Comparison of ENCODE assay signal across 17 cellular contexts in genomic region chr9:7237473-7238243, GRCh38.
DNase-seq lines count a peak whose midpoint lies in the region; ATAC-seq and TF ChIP-seq lines count a peak whose summit lies in the region.
"Had no signal": no experiment of that assay in that cellular context is flagged by ENCODE, and none has a peak within 500 bp of the region (broad histone marks: within the 10 kb centered on the region; RNA-seq: fewer than 3 reads in every experiment).

No MANE protein-coding gene starts in this region.

- peaks cover 0 to 2% of the 10 kb centered on the region in 2 donors for H3K36me3 Mint-ChIP-seq in activated T-cell treated with anti-CD3 and anti-CD28 coated beads, Interleukin-2, amount 50 U/mL, for 72 hours (ENCODE audit: insufficient read depth in 2 of 2)
- H3K36me3 Mint-ChIP-seq in natural killer cell treated with Interleukin-12 subunit alpha and Interleukin-12 subunit beta and Interleukin-15 and Interleukin-18, amount 100 ng/mL, for 72 hours: no peaks in the 10 kb centered on the region

- H3K27me3 Mint-ChIP-seq in activated T-cell treated with anti-CD3 and anti-CD28 coated beads, Interleukin-2, amount 50 U/mL, for 72 hours (ENCODE audit: low read depth): peaks cover 12% of the 10 kb centered on the region
- peaks cover 6 to 7% of the 10 kb centered on the region in 2 donors for H3K27me3 Mint-ChIP-seq in natural killer cell treated with Interleukin-12 subunit alpha and Interleukin-12 subunit beta and Interleukin-15 and Interleukin-18, amount 100 ng/mL, for 72 hours

- H3K9ac ChIP-seq in fibroblast of lung (ENCODE audit: insufficient read depth, low read length): no peak overlapping the region

- no peak overlapping the region for H3K27ac ChIP-seq in fibroblast of lung (ENCODE audit: insufficient read depth, low read length)
- no peak overlapping the region for H3K27ac ChIP-seq in PC-9
- H3K27ac ChIP-seq: adrenal gland, C4-2B had no signal

- TF ChIP-seq CTCF in fibroblast of lung (conservative IDR thresholded peaks at IDR 0.05 in 1 of 2, IDR thresholded peaks at IDR 0.05 in 1 of 2; ENCODE audit: low read depth in 1 of 2, low read length in 2 of 2) (no peak), PC-9 (conservative IDR thresholded peaks at IDR 0.05) (no peak)

- H3K79me2 ChIP-seq in fibroblast of lung (ENCODE audit: control insufficient read depth, insufficient read depth, low read length): no peaks in the 10 kb centered on the region
- no peaks in the 10 kb centered on the region for H3K79me2 ChIP-seq in PC-9 (ENCODE audit: low read depth)

- H4K20me1 ChIP-seq in fibroblast of lung (ENCODE audit: control insufficient read depth, extremely low read depth, insufficient read depth, low read length) (no peaks in the 10 kb centered on the region), PC-9 (ENCODE audit: insufficient read depth) (no peaks in the 10 kb centered on the region)

- no peak overlapping the region for H2AFZ ChIP-seq in fibroblast of lung (ENCODE audit: low read length)
- no peak overlapping the region for H2AFZ ChIP-seq in PC-9

- H3K27me3 ChIP-seq in fibroblast of lung (ENCODE audit: control insufficient read depth, insufficient read depth, low read length): no peaks in the 10 kb centered on the region
- H3K27me3 ChIP-seq in PC-9 (ENCODE audit: insufficient read depth, low read depth): peaks cover 10% of the 10 kb centered on the region; the same call in 1 of the 2 replicates
- H3K27me3 ChIP-seq: adrenal gland had no signal

- H3K4me2 ChIP-seq in fibroblast of lung (ENCODE audit: extremely low read depth, insufficient read depth, low read length): no peak overlapping the region
- H3K4me2 ChIP-seq in PC-9: no peak overlapping the region

- H3K4me3 Mint-ChIP-seq in activated T-cell treated with anti-CD3 and anti-CD28 coated beads, Interleukin-2, amount 50 U/mL, for 72 hours: no peak overlapping the region
- no peak overlapping the region for H3K4me3 Mint-ChIP-seq in natural killer cell treated with Interleukin-12 subunit alpha and Interleukin-12 subunit beta and Interleukin-15 and Interleukin-18, amount 100 ng/mL, for 72 hours

- H3K9me3 ChIP-seq in fibroblast of lung (ENCODE audit: control insufficient read depth, insufficient read depth, low read depth, low read length) (no peaks in the 10 kb centered on the region), PC-9 (ENCODE audit: insufficient read depth, low read depth) (no peaks in the 10 kb centered on the region)
- H3K9me3 ChIP-seq: adrenal gland had no signal

- intact Hi-C loops in PC-9 (cut with micrococcal nuclease; ENCODE audit: unreplicated experiment): no loop called here

- BruUV-seq in PC-9 (replicated peaks; lab: Mats Ljungman, UMichigan): no TSS peak

- H3K4me3 ChIP-seq in fibroblast of lung (replicated peaks in 1 of 4; ENCODE audit: control extremely low read depth in 1 of 4, insufficient read depth in 1 of 4, low read depth in 3 of 4, low read length in 4 of 4) (no peak overlapping the region), PC-9 (no peak overlapping the region)
- H3K4me3 ChIP-seq: adrenal gland had no signal

- H3K9me3 Mint-ChIP-seq in activated T-cell treated with anti-CD3 and anti-CD28 coated beads, Interleukin-2, amount 50 U/mL, for 72 hours: peaks cover 0 to 2% of the 10 kb centered on the region in 2 donors
- H3K9me3 Mint-ChIP-seq in natural killer cell treated with Interleukin-12 subunit alpha and Interleukin-12 subunit beta and Interleukin-15 and Interleukin-18, amount 100 ng/mL, for 72 hours: no peaks in the 10 kb centered on the region

- CTCF ChIA-PET in PC-9 (lab: Charles Lee): no interaction called here

- H3K27ac Mint-ChIP-seq in activated T-cell treated with anti-CD3 and anti-CD28 coated beads, Interleukin-2, amount 50 U/mL, for 72 hours: no peak overlapping the region
- no peak overlapping the region for H3K27ac Mint-ChIP-seq in natural killer cell treated with Interleukin-12 subunit alpha and Interleukin-12 subunit beta and Interleukin-15 and Interleukin-18, amount 100 ng/mL, for 72 hours

- POLR2A ChIA-PET in PC-9 (lab: Charles Lee; ENCODE audit: unreplicated experiment): no interaction called here

- no peaks in the 10 kb centered on the region for H3K4me1 ChIP-seq in fibroblast of lung (ENCODE audit: control insufficient read depth, extremely low read depth, insufficient read depth, low read length)
- H3K4me1 ChIP-seq in PC-9 (replicated peaks; ENCODE audit: insufficient read depth): no peaks in the 10 kb centered on the region
- H3K4me1 ChIP-seq: adrenal gland had no signal

- H3F3A ChIP-seq in PC-9 (ENCODE audit: insufficient read depth, low read depth): no peaks in the 10 kb centered on the region

- no peaks in the 10 kb centered on the region for H3K9me2 ChIP-seq in PC-9 (ENCODE audit: insufficient read depth)

- H3K36me3 ChIP-seq in fibroblast of lung (ENCODE audit: control insufficient read depth, insufficient read depth, low read length) (no peaks in the 10 kb centered on the region), PC-9 (ENCODE audit: low read depth) (no peaks in the 10 kb centered on the region)
- H3K36me3 ChIP-seq: adrenal gland had no signal

- peak; percentile 65 for DNase-seq in AG08395 (ENCODE audit: low spot score)
- peak; percentile 14 for DNase-seq in EH (ENCODE audit: low read depth)
- peak; percentile 89 for DNase-seq in NCI-H2196 treated with DMSO at 0.1 percent for 48 hours (lab: John Stamatoyannopoulos, UW; ENCODE audit: unreplicated experiment)
- DNase-seq in fibroblast of lung (ENCODE audit: low read depth in 2 of 2): peak; percentile 19 to 76
- no peak for DNase-seq in activated T-cell treated with anti-CD3 and anti-CD28 coated beads, Interleukin-2, amount 50 U/mL, for 72 hours
- no peak for DNase-seq in natural killer cell treated with Interleukin-12 subunit alpha and Interleukin-12 subunit beta and Interleukin-15 and Interleukin-18, amount 100 ng/mL, for 72 hours (ENCODE audit: low spot score)
- no peak for DNase-seq in PC-9
- DNase-seq: adrenal gland; effector CD4-positive, alpha-beta T cell; glutamatergic neuron; KBM-7; naive thymus-derived CD4-positive, alpha-beta T cell; NCI-H82; stimulated activated CD4-positive, alpha-beta T cell treated with anti-CD3 and anti-CD28 coated beads, Interleukin-4, amount 100 ng/mL, for 24 hours; stimulated activated naive CD4-positive, alpha-beta T cell had no signal

- H3K4me1 Mint-ChIP-seq in activated T-cell treated with anti-CD3 and anti-CD28 coated beads, Interleukin-2, amount 50 U/mL, for 72 hours (ENCODE audit: low read depth): no peaks in the 10 kb centered on the region
- no peaks in the 10 kb centered on the region for H3K4me1 Mint-ChIP-seq in natural killer cell treated with Interleukin-12 subunit alpha and Interleukin-12 subunit beta and Interleukin-15 and Interleukin-18, amount 100 ng/mL, for 72 hours (ENCODE audit: low read depth in 2 of 2)

- no peak for ATAC-seq in activated CD4-positive, CD25-positive, alpha-beta regulatory T cell treated with anti-CD3 and anti-CD28 coated beads, Interleukin-2, amount 50 U/mL, for 24 hours
- no peak for ATAC-seq in activated T-cell treated with anti-CD3 and anti-CD28 coated beads, Interleukin-2, amount 50 U/mL, for 72 hours (replicated peaks in 1 of 2)
- no peak for ATAC-seq in natural killer cell treated with Interleukin-12 subunit alpha and Interleukin-12 subunit beta and Interleukin-15 and Interleukin-18, amount 100 ng/mL, for 72 hours
- ATAC-seq: naive thymus-derived CD4-positive, alpha-beta T cell had no signal

Comparison
In these comparisons a context has a peak if more than half of its experiments do, and no peak if none do; other contexts are left out.
1. DNase-seq: peak in AG08395 (single experiment), EH (single experiment), NCI-H2196 treated with DMSO at 0.1 percent for 48 hours (single experiment) and fibroblast of lung (2 of 2); none in activated T-cell treated with anti-CD3 and anti-CD28 coated beads, Interleukin-2, amount 50 U/mL, for 72 hours (0 of 2), natural killer cell treated with Interleukin-12 subunit alpha and Interleukin-12 subunit beta and Interleukin-15 and Interleukin-18, amount 100 ng/mL, for 72 hours (single experiment) and PC-9 (0 of 2).